ENCODE assay signal across 15 cellular contexts in the genomic region with DNA sequence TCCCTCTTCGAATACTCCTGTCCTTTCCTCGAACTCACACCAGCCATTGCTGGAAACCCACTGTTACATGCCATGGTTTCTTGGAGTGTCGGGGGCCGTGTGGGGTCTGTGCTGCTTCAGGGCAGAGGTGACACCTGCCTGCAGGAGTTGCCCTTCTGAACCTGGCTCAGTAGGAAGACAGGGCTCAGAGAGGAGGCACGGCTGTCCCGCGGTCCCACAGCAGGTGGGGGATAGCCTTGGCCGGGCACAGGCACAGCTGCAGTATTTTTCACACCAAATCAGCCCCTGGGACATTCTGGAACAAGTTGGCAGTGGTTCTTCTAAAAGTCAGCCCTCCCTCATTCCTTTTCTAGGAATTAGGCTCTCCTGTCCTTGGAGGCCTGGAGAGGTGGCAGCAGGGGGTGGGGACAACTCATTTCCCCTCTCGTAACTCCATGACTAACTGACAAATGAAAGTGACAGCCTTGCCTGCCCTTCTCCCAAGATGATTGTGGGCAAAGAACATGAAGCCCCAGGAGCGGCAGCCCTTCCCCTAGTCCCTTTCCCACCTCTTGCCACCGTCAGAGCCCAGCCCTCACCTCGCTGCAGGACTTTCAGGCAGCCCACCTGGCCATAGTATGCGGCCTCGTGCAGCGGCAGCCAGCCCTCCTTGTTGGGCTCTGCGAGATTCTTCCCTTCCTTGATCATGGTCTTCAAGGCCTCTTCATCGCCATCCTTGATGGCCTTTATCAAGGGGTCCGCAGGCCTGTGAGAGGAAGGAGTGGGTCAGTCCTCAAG. TPM values are rescaled to one million over a fixed set of nuclear protein-coding genes. Genes with fewer than 3 reads are reported as not detected.
A peak's percentile ranks its signal among the peaks of the same experiment; 100 is the strongest.
DNase-seq lines count a peak whose midpoint lies in the region; ATAC-seq and TF ChIP-seq lines count a peak whose summit lies in the region.
"Had no signal": no experiment of that assay in that cellular context is flagged by ENCODE, and none has a peak within 500 bp of the region (broad histone marks: within the 10 kb centered on the region; RNA-seq: fewer than 3 reads in every experiment).

No MANE protein-coding gene starts in this region.

- H3K4me2 ChIP-seq in DOHH2 (ENCODE audit: low read length): peak overlapping the region; percentile 97

- no peaks in the 10 kb centered on the region for H3K9me2 ChIP-seq in DOHH2 (replicated peaks; ENCODE audit: control insufficient read depth, low read length)

- H3K4me3 ChIP-seq in DOHH2 (ENCODE audit: low read length) (peak overlapping the region; percentile 77), adrenal gland (no peak overlapping the region), neutrophil (ENCODE audit: low read depth in 1 of 2, low read length in 1 of 2) (no peak overlapping the region)
- H3K4me3 ChIP-seq: dorsolateral prefrontal cortex had no signal

- no peaks in the 10 kb centered on the region for H3K27me3 Mint-ChIP-seq in IgD-negative memory B cell
- H3K27me3 Mint-ChIP-seq: activated B cell treated with CpG ODN at 0.5 μM for 24 hours had no signal

- DNase-seq in adrenal gland (peak in 4 of 7 donors; percentile 28 to 48 (median 36)), NCI-H1417 treated with DMSO at 0.1 percent for 48 hours (lab: John Stamatoyannopoulos, UW) (no peak), NCI-H2196 (lab: John Stamatoyannopoulos, UW; ENCODE audit: unreplicated experiment) (no peak)
- DNase-seq: activated B cell treated with CpG ODN at 0.5 μM for 24 hours; DMS 273 treated with DMSO at 0.1 percent for 48 hours; dorsolateral prefrontal cortex; HCEC 1CT; stimulated activated CD4-positive, alpha-beta T cell treated with anti-CD3 and anti-CD28 coated beads, Interleukin-4, amount 100 ng/mL, for 1 hour had no signal

- intact Hi-C loops in adrenal gland (cut with DNase I): no loop called here

- H3K4me1 ChIP-seq in DOHH2 (ENCODE audit: control insufficient read depth, low read length) (peaks cover 63% of the 10 kb centered on the region), adrenal gland (replicated peaks in 1 of 2) (peaks cover under 1 to 20% of the 10 kb centered on the region in 2 donors), neutrophil (ENCODE audit: control insufficient read depth in 1 of 2, insufficient read depth in 1 of 2, low read depth in 1 of 2, low read length in 1 of 2) (peaks cover 12 to 37% of the 10 kb centered on the region in 2 experiments)

- H3K4me3 Mint-ChIP-seq in IgD-negative memory B cell: peak overlapping the region; percentile 71 to 89 (median 74)

- TF ChIP-seq CTCF in DOHH2 (IDR thresholded peaks at IDR 0.05; ENCODE audit: low read depth, low read length, poor library complexity, severe bottlenecking): no peak
- TF ChIP-seq CTCF in adrenal gland (IDR thresholded peaks at IDR 0.05): no peak
- TF ChIP-seq CTCF in neutrophil (IDR thresholded peaks at IDR 0.05): no peak

- no peak for ATAC-seq in HG03565 (IDR thresholded peaks at IDR 0.05; ENCODE audit: unreplicated experiment)
- ATAC-seq: activated naive CD4-positive, alpha-beta T cell treated with anti-CD3 and anti-CD28 coated beads, Interleukin-2, amount 50 U/mL, for 72 hours had no signal

- peaks cover 34 to 44% (median 36%) of the 10 kb centered on the region in 3 donors for H3K4me1 Mint-ChIP-seq in IgD-negative memory B cell

- H3K36me3 ChIP-seq in DOHH2 (ENCODE audit: control insufficient read depth, low read length): peaks cover 3% of the 10 kb centered on the region; the same call in 1 of the 2 replicates
- H3K36me3 ChIP-seq in adrenal gland (replicated peaks in 1 of 2): no peaks in the 10 kb centered on the region
- H3K36me3 ChIP-seq in neutrophil: no peaks in the 10 kb centered on the region

- 0 out of 2 replicates have a peak, but pooled peaks cover 6% of the 10 kb centered on the region for H3K79me2 ChIP-seq in DOHH2 (ENCODE audit: control insufficient read depth, low read length)
- H3K79me2 ChIP-seq: parathyroid adenoma had no signal

- H3F3A ChIP-seq in DOHH2 (ENCODE audit: control insufficient read depth, insufficient read depth): 0 out of 2 replicates have a peak, but pooled peaks cover 3% of the 10 kb centered on the region

- 58 to 70% (median 58%) methylated on average over 13 to 18 of the region's 18 CpGs for WGBS in adrenal gland, 4 donors

- no peaks in the 10 kb centered on the region for H3K9me3 Mint-ChIP-seq in IgD-negative memory B cell
- H3K9me3 Mint-ChIP-seq: activated B cell treated with CpG ODN at 0.5 μM for 24 hours; activated naive CD4-positive, alpha-beta T cell treated with anti-CD3 and anti-CD28 coated beads, Interleukin-2, amount 50 U/mL, for 72 hours had no signal

- no peak overlapping the region; the same call in 1 of the 2 replicates for H3K27ac ChIP-seq in DOHH2 (ENCODE audit: low read depth, low read length)
- H3K27ac ChIP-seq in adrenal gland: no peak overlapping the region
- peak overlapping the region; percentile 92 for H3K27ac ChIP-seq in neutrophil
- H3K27ac ChIP-seq: dorsolateral prefrontal cortex, parathyroid adenoma had no signal

- peaks cover 4% of the 10 kb centered on the region for H3K36me3 Mint-ChIP-seq in IgD-negative memory B cell

- no peak for TF ChIP-seq POLR2A in adrenal gland (IDR thresholded peaks at IDR 0.05)

- H3K27me3 ChIP-seq in DOHH2 (ENCODE audit: control insufficient read depth, low read length) (no peaks in the 10 kb centered on the region), adrenal gland (no peaks in the 10 kb centered on the region), neutrophil (no peaks in the 10 kb centered on the region)
- H3K27me3 ChIP-seq: dorsolateral prefrontal cortex had no signal

- H3K9me3 ChIP-seq in DOHH2 (ENCODE audit: control insufficient read depth, insufficient read depth, low read length) (no peaks in the 10 kb centered on the region), adrenal gland (replicated peaks in 1 of 3) (no peaks in the 10 kb centered on the region), neutrophil (no peaks in the 10 kb centered on the region)

- no peaks in the 10 kb centered on the region for H4K20me1 ChIP-seq in DOHH2 (ENCODE audit: control insufficient read depth, insufficient read depth, low read depth, low read length)

- peak overlapping the region in 2 of 3 donors; percentile 61 to 89 for H3K27ac Mint-ChIP-seq in IgD-negative memory B cell

RNA-seq across cellular contexts. Expression of a gene that starts 22.4 kb away (rescaled TPM):
- polyA plus RNA-seq in IgD-negative memory B cell: 3.8 TPM
- 1 to 10 TPM in 1 of 8 donors, under 1 TPM in 6, not detected in 1; 0.19 to 1.5 (median 0.47) TPM for total RNA-seq in adrenal gland
- 1 to 10 TPM in 2 of 3 donors, under 1 TPM in 1; 0.44 to 3.5 (median 2.2) TPM for polyA plus RNA-seq in adrenal gland

RNA-seq across cellular contexts. Expression of a gene that starts 26.8 kb away (rescaled TPM):
- polyA plus RNA-seq in IgD-negative memory B cell: not detected
- not detected for total RNA-seq in adrenal gland
- not detected for polyA plus RNA-seq in adrenal gland
- total RNA-seq: activated B cell treated with CpG ODN at 0.5 μM for 24 hours; activated naive CD4-positive, alpha-beta T cell treated with anti-CD3 and anti-CD28 coated beads, Interleukin-2, amount 50 U/mL, for 72 hours had no signal

RNA-seq across cellular contexts. Expression of a gene that starts 43.2 kb away (rescaled TPM):
- polyA plus RNA-seq in IgD-negative memory B cell (not detected), adrenal gland (not detected)
- total RNA-seq in adrenal gland: not detected
- total RNA-seq: activated B cell treated with CpG ODN at 0.5 μM for 24 hours, frontal cortex had no signal

Comparison
In these comparisons a context has a peak if more than half of its experiments do, and no peak if none do; other contexts are left out.
1. DNase-seq: peak in adrenal gland (4 of 7); none in NCI-H1417 treated with DMSO at 0.1 percent for 48 hours (single experiment) and NCI-H2196 (single experiment).